In genomic region chr19:4007836-4008539, GRCh38 we compare ENCODE assay signal across 8 cellular contexts. TPM values are rescaled to one million over a fixed set of nuclear protein-coding genes. Genes with fewer than 3 reads are reported as not detected.
DNase-seq lines count a peak whose midpoint lies in the region; ATAC-seq and TF ChIP-seq lines count a peak whose summit lies in the region.

No MANE protein-coding gene starts in this region.

- H3K27ac Mint-ChIP-seq in WTC11 (no peak overlapping the region; the same call in 1 of the 2 replicates), nephron progenitor cell (peak overlapping the region; percentile 94)

- H3K4me1 Mint-ChIP-seq in WTC11 = peaks cover 14% of the 10 kb centered on the region
- peaks cover 41% of the 10 kb centered on the region for H3K4me1 Mint-ChIP-seq in nephron progenitor cell

- H3K36me3 Mint-ChIP-seq in WTC11 = peaks cover 3% of the 10 kb centered on the region; the same call in 1 of the 2 replicates
- peaks cover 6% of the 10 kb centered on the region for H3K36me3 Mint-ChIP-seq in nephron progenitor cell (ENCODE audit: low read depth)

- H3K4me3 Mint-ChIP-seq in WTC11 = peak overlapping the region; percentile 88
- H3K4me3 Mint-ChIP-seq in nephron progenitor cell = peak overlapping the region; percentile 99

- no peak for TF ChIP-seq CTCF in WTC11 (IDR thresholded peaks at IDR 0.05)
- TF ChIP-seq CTCF in nephron progenitor cell (IDR thresholded peaks at IDR 0.05) = no peak
- TF ChIP-seq CTCF in GM20000 (IDR thresholded peaks at IDR 0.05; ENCODE audit: extremely low read depth, missing control alignments) = no peak

- POLR2A ChIA-PET in WTC11 (lab: Charles Lee) = interaction anchor here (0.6 to 2.8 kb wide), 5 partner anchors 20 to 160 kb away, joined by 3 to 12 read pairs (median 4); partner anchors contain the start of genes EEF2 and NMRK2

- no peaks in the 10 kb centered on the region for H3K27me3 Mint-ChIP-seq in WTC11 (ENCODE audit: low read depth)
- peaks cover 3% of the 10 kb centered on the region for H3K27me3 Mint-ChIP-seq in nephron progenitor cell (ENCODE audit: low read depth, poor library complexity)

- no peak for TF ChIP-seq POLR2A in erythroblast (IDR thresholded peaks at IDR 0.05; ENCODE audit: low read length)

- CTCF ChIA-PET in WTC11 (lab: Charles Lee) = interaction anchor here (0.6 to 5.6 kb wide), 8 partner anchors 11 to 155 kb away, joined by 3 to 36 read pairs (median 4); no protein-coding TSS in a partner anchor

- DNase-seq in NCI-H1105 (lab: John Stamatoyannopoulos, UW) (peak; percentile 17), NCI-H1105 treated with DMSO at 0.1 percent for 48 hours (lab: John Stamatoyannopoulos, UW) (no peak), WTC11 (ENCODE audit: low spot score) (peak; percentile 40), erythroblast (lab: John Stamatoyannopoulos, UW) (peak; percentile 63 to 68), nephron progenitor cell (peak; percentile 67), GM20000 (ENCODE audit: low spot score) (no peak), NCI-H2171 (lab: John Stamatoyannopoulos, UW) (no peak)

- H3K9me3 Mint-ChIP-seq in WTC11 (no peaks in the 10 kb centered on the region), nephron progenitor cell (no peaks in the 10 kb centered on the region)

- ATAC-seq in HG03095 (IDR thresholded peaks at IDR 0.05; ENCODE audit: unreplicated experiment) (peak; percentile 22), WTC11 (peak; percentile 12)

TF ChIP-seq in WTC11, 78 proteins besides CTCF, POLR2A, EP300 and RAD21 (continues in another document):
- TF ChIP-seq E2F5 (CRISPR knock-in tag; IDR thresholded peaks at IDR 0.05) = no peak
- TF ChIP-seq STAT6 (CRISPR knock-in tag; conservative IDR thresholded peaks at IDR 0.05; ENCODE audit: low read depth) = no peak
- no peak for TF ChIP-seq ATF1 (CRISPR knock-in tag; IDR thresholded peaks at IDR 0.05)
- TF ChIP-seq ZNF532 (CRISPR knock-in tag; IDR thresholded peaks at IDR 0.05; ENCODE audit: borderline replicate concordance) = no peak
- TF ChIP-seq OVOL2 (CRISPR knock-in tag; IDR thresholded peaks at IDR 0.05; ENCODE audit: borderline replicate concordance) = no peak
- TF ChIP-seq ZNF317 (CRISPR knock-in tag; IDR thresholded peaks at IDR 0.05; ENCODE audit: borderline replicate concordance, low read depth) = no peak
- no peak for TF ChIP-seq MYBL2 (CRISPR knock-in tag; IDR thresholded peaks at IDR 0.05)
- no peak for TF ChIP-seq MLX (CRISPR knock-in tag; IDR thresholded peaks at IDR 0.05)
- no peak for TF ChIP-seq NR3C1 (CRISPR knock-in tag; conservative IDR thresholded peaks at IDR 0.05; ENCODE audit: low read depth)
- TF ChIP-seq ZSCAN18 (CRISPR knock-in tag; IDR thresholded peaks at IDR 0.05) = no peak
- no peak for TF ChIP-seq ERG (CRISPR knock-in tag; IDR thresholded peaks at IDR 0.05)
- no peak for TF ChIP-seq ATF3 (CRISPR knock-in tag; conservative IDR thresholded peaks at IDR 0.05)
- no peak for TF ChIP-seq IRF1 (CRISPR knock-in tag; IDR thresholded peaks at IDR 0.05)

RNA-seq across cellular contexts. Expression of gene PIAS4, which starts 0.5 kb away (rescaled TPM):
- 45.5 to 46.0 TPM (median 45.9 TPM) in 3 replicates for total RNA-seq in WTC11 (2021)

RNA-seq across cellular contexts. Expression of gene EEF2, which starts 22.7 kb away (rescaled TPM):
- 3,572 to 3,864 TPM (median 3,852 TPM) in 3 replicates for total RNA-seq in WTC11 (2021)

RNA-seq across cellular contexts. Expression of gene DAPK3, which starts 37.1 kb away (rescaled TPM):
- 61.5 to 73.5 TPM (median 68.4 TPM) in 3 replicates for total RNA-seq in WTC11 (2021)

RNA-seq across cellular contexts. Expression of gene ZBTB7A, which starts 58.7 kb away (rescaled TPM):
- total RNA-seq in WTC11 (2021) = 22.8 to 27.9 TPM (median 24.6 TPM) in 3 replicates

Comparison
In these comparisons a context has a peak if more than half of its experiments do, and no peak if none do; other contexts are left out.
1. DNase-seq: peak in NCI-H1105 (single experiment), WTC11 (single experiment), erythroblast (2 of 2) and nephron progenitor cell (single experiment); none in NCI-H1105 treated with DMSO at 0.1 percent for 48 hours (single experiment), GM20000 (single experiment) and NCI-H2171 (single experiment).